In the genomic region with DNA sequence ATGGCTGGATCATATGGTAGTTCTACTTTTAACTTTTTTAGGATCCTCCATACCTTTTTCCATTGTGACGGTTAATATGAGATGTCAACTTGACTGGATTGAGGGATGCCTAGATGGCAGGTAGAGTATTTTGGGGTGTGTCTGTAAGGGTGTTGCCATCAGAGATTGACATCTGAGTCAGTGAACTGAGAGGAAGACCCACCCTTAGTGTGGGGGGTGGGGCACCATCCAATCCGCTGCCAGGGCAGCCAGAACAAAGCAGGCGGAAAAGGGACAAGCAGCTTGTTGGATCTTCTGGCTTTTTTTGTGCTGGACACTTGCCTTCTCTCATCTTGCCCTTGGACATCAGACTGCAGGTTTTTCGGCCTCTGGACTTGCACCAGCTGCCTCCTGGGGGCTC, we compare ENCODE assay signal across 23 cellular contexts.
DNase-seq lines count a peak whose midpoint lies in the region; ATAC-seq, FAIRE-seq and TF ChIP-seq lines count a peak whose summit lies in the region.
"Had no signal": no experiment of that assay in that cellular context is flagged by ENCODE, and none has a peak within 500 bp of the region (broad histone marks: within the 10 kb centered on the region; RNA-seq: fewer than 3 reads in every experiment).

No MANE protein-coding gene starts in this region.

- no peak for TF ChIP-seq POLR2A in H1 (IDR thresholded peaks at IDR 0.05; ENCODE audit: control extremely low read depth in 1 of 2, low read depth in 2 of 2, low read length in 2 of 2)

- H3K36me3 Mint-ChIP-seq in type B pancreatic cell = no peaks in the 10 kb centered on the region
- H3K36me3 Mint-ChIP-seq: CD8-positive, alpha-beta T cell had no signal

- TF ChIP-seq CTCF in OCI-LY3 (IDR thresholded peaks at IDR 0.05; ENCODE audit: low read depth, low read length) = no peak
- TF ChIP-seq CTCF in H1 (IDR thresholded peaks at IDR 0.05; ENCODE audit: control extremely low read depth in 1 of 3, insufficient read depth in 1 of 3, low read depth in 1 of 3, low read length in 3 of 3) = no peak
- no peak for TF ChIP-seq CTCF in type B pancreatic cell (conservative IDR thresholded peaks at IDR 0.05)

- H3K36me3 ChIP-seq in OCI-LY3 (replicated peaks; ENCODE audit: low read depth, low read length) = no peaks in the 10 kb centered on the region
- no peaks in the 10 kb centered on the region for H3K36me3 ChIP-seq in H1 (ENCODE audit: control insufficient read depth in 2 of 4, insufficient read depth in 4 of 4, low read length in 3 of 4)
- H3K36me3 ChIP-seq: BE2C, BLaER1 had no signal

- no peak for TF ChIP-seq RAD21 in H1 (IDR thresholded peaks at IDR 0.05 in 1 of 2, conservative IDR thresholded peaks at IDR 0.05 in 1 of 2; ENCODE audit: low read depth in 2 of 2, low read length in 2 of 2)

- POLR2A ChIA-PET in H1 (lab: Charles Lee; ENCODE audit: partially characterized antibody) = no interaction called here

- FAIRE-seq in H1 (lab: Jason Lieb, UNC) = no peak
- FAIRE-seq: A204.1, D721Med, G401.6, GM12891, GM19239 had no signal

- H3K27ac Mint-ChIP-seq in type B pancreatic cell = no peak overlapping the region
- H3K27ac Mint-ChIP-seq: CD4-positive, alpha-beta T cell; CD8-positive, alpha-beta T cell had no signal

- H3K23ac ChIP-seq in H1 (ENCODE audit: insufficient read length) = no peak overlapping the region

- H3K27me3 Mint-ChIP-seq in type B pancreatic cell = peaks cover 3% of the 10 kb centered on the region
- H3K27me3 Mint-ChIP-seq: CD4-positive, alpha-beta T cell had no signal

- no peak overlapping the region for H3K9ac ChIP-seq in OCI-LY3 (ENCODE audit: low read length)
- H3K9ac ChIP-seq in H1 (replicated peaks in 1 of 4; ENCODE audit: extremely low read depth in 1 of 4, low read depth in 3 of 4, low read length in 3 of 4) = no peak overlapping the region
- H3K9ac ChIP-seq: BLaER1 had no signal

- no peak overlapping the region; the same call in 1 of the 2 replicates for H4K8ac ChIP-seq in H1 (ENCODE audit: extremely low read depth, insufficient read depth, low read length)

- no peak overlapping the region for H2AK5ac ChIP-seq in H1 (ENCODE audit: low read depth, low read length)

- H2BK5ac ChIP-seq in H1 (ENCODE audit: low read depth, low read length) = no peak overlapping the region

- H4K91ac ChIP-seq in H1 (replicated peaks; ENCODE audit: insufficient read length, low read length) = no peak overlapping the region

- WGBS in H1 (ENCODE audit: extremely low coverage in 1 of 2, insufficient coverage in 1 of 2, insufficient read length in 1 of 2, insufficient replicate concordance in 2 of 2, low coverage in 1 of 2, low lambda C conversion rate in 2 of 2, missing lambda C conversion rate in 1 of 2), 2 experiments = 83% methylated on average over 4 of the region's 4 CpGs; no CpG with 5 or more reads in 1 of the 2 experiments

- H3K27ac ChIP-seq in OCI-LY3 (ENCODE audit: low read length) = peak overlapping the region; percentile 30; the same call in 1 of the 2 replicates
- H3K27ac ChIP-seq in H1 (ENCODE audit: low read depth, low read length) = no peak overlapping the region
- H3K27ac ChIP-seq: BLaER1, C4-2B had no signal

- H3K4me1 Mint-ChIP-seq in type B pancreatic cell (ENCODE audit: unreplicated experiment) = no peaks in the 10 kb centered on the region

- H3K27me3 ChIP-seq in OCI-LY3 (ENCODE audit: low read depth, low read length) (no peaks in the 10 kb centered on the region), H1 (replicated peaks in 1 of 4; ENCODE audit: control insufficient read depth in 3 of 4, extremely low read depth in 1 of 4, insufficient read depth in 3 of 4, low read length in 3 of 4) (no peaks in the 10 kb centered on the region)
- H3K27me3 ChIP-seq: BE2C, BLaER1 had no signal

- no peak overlapping the region for H2BK120ac ChIP-seq in H1 (replicated peaks; ENCODE audit: low read depth, low read length)

- H2AFZ ChIP-seq in OCI-LY3 (ENCODE audit: low read depth, low read length) (no peak overlapping the region), H1 (ENCODE audit: low read length) (peak overlapping the region; percentile 73; the same call in 1 of the 2 replicates)

- H3K79me2 ChIP-seq in OCI-LY3 (ENCODE audit: low read length) (no peaks in the 10 kb centered on the region), H1 (ENCODE audit: control insufficient read depth in 1 of 2, insufficient read depth in 2 of 2, low read length in 2 of 2) (no peaks in the 10 kb centered on the region)

- H2BK12ac ChIP-seq in H1 (ENCODE audit: low read depth, low read length) = no peak overlapping the region

- H2BK20ac ChIP-seq in H1 (ENCODE audit: low read length) = no peak overlapping the region

- H3K4me3 Mint-ChIP-seq in type B pancreatic cell = no peak overlapping the region
- H3K4me3 Mint-ChIP-seq: CD4-positive, alpha-beta T cell; CD8-positive, alpha-beta T cell had no signal

- H3K9me3 Mint-ChIP-seq in type B pancreatic cell = no peaks in the 10 kb centered on the region
- H3K9me3 Mint-ChIP-seq: CD4-positive, alpha-beta T cell; CD8-positive, alpha-beta T cell had no signal

- H3K4me1 ChIP-seq in OCI-LY3 (ENCODE audit: low read length) = peaks cover 49% of the 10 kb centered on the region
- peaks cover 0 to 3% (median 0%) of the 10 kb centered on the region in 4 experiments; a peak in 1 of 7 replicates for H3K4me1 ChIP-seq in H1 (replicated peaks in 1 of 4; ENCODE audit: control insufficient read depth in 3 of 4, insufficient read depth in 4 of 4, low read length in 3 of 4)
- H3K4me1 ChIP-seq: BE2C, Caco-2 had no signal

- H3K4ac ChIP-seq in H1 (replicated peaks; ENCODE audit: insufficient read length, low read depth, low read length) = no peak overlapping the region

- H3K4me3 ChIP-seq in OCI-LY3 (ENCODE audit: low read length) (no peak overlapping the region; the same call in 1 of the 2 replicates), H1 (ENCODE audit: extremely low read depth in 1 of 4, insufficient read depth in 2 of 4, low read depth in 3 of 4, low read length in 4 of 4) (no peak overlapping the region)
- H3K4me3 ChIP-seq: BLaER1 had no signal

- H3K4me2 ChIP-seq in OCI-LY3 (ENCODE audit: low read length) = peak overlapping the region; percentile 29
- no peak overlapping the region for H3K4me2 ChIP-seq in H1 (ENCODE audit: insufficient read depth in 1 of 2, low read depth in 2 of 2, low read length in 2 of 2)
- H3K4me2 ChIP-seq: BLaER1 had no signal

- ATAC-seq in left colon = no peak
- ATAC-seq: CD8-positive, alpha-beta T cell had no signal

- no peaks in the 10 kb centered on the region for H3K79me1 ChIP-seq in H1 (ENCODE audit: low read depth, low read length)

- H3K14ac ChIP-seq in H1 (ENCODE audit: insufficient read length) = no peak overlapping the region

- no peak overlapping the region for H3K56ac ChIP-seq in H1 (replicated peaks; ENCODE audit: insufficient read length, low read depth, low read length)

- H3K23me2 ChIP-seq in H1 (ENCODE audit: low read depth, low read length) = no peaks in the 10 kb centered on the region

- no peak overlapping the region for H3K18ac ChIP-seq in H1 (ENCODE audit: extremely low read depth, low read length)

- H3K9me3 ChIP-seq in OCI-LY3 (ENCODE audit: insufficient read depth, low read length) (no peaks in the 10 kb centered on the region), H1 (ENCODE audit: insufficient read depth in 2 of 2, low read depth in 1 of 2, low read length in 1 of 2) (no peaks in the 10 kb centered on the region)
- H3K9me3 ChIP-seq: BE2C, BLaER1, Caco-2 had no signal

- CTCF ChIA-PET in H1 (lab: Charles Lee; ENCODE audit: partially characterized antibody) = interaction anchor here (1.8 to 38.6 kb wide), 3 partner anchors 13 to 60 kb away, joined by 4 to 1551 read pairs (median 70); no protein-coding TSS in a partner anchor

- no peak for TF ChIP-seq EP300 in H1 (IDR thresholded peaks at IDR 0.05; ENCODE audit: borderline replicate concordance in 1 of 2, low read depth in 2 of 2, low read length in 2 of 2)

- no peak overlapping the region for H4K5ac ChIP-seq in H1 (ENCODE audit: insufficient read length, low read depth, low read length)

- no peak overlapping the region for H2BK15ac ChIP-seq in H1 (ENCODE audit: low read length)

- intact Hi-C loops in left colon (cut with DNase I, micrococcal nuclease) = no loop called here

- H4K20me1 ChIP-seq in OCI-LY3 (ENCODE audit: insufficient read depth, low read length) = no peaks in the 10 kb centered on the region
- no peaks in the 10 kb centered on the region for H4K20me1 ChIP-seq in H1 (replicated peaks in 1 of 2; ENCODE audit: control insufficient read depth in 1 of 2, insufficient read depth in 2 of 2, low read length in 2 of 2)
- H4K20me1 ChIP-seq: BLaER1 had no signal

- DNase-seq in H1 (ENCODE audit: low read depth in 1 of 2, low spot score in 2 of 2) = peak in 1 of 2 experiments; percentile 48
- peak; percentile 22 for DNase-seq in iPS-NIHi7 (ENCODE audit: extremely low spot score)
- no peak for DNase-seq in type B pancreatic cell (ENCODE audit: extremely low spot score, unreplicated experiment)
- no peak for DNase-seq in C1 segment of cervical spinal cord (lab: John Stamatoyannopoulos, UW)
- DNase-seq in T-helper 9 cell = no peak
- DNase-seq in left colon = no peak
- DNase-seq: 8988T; ACHN; BE2C; Caco-2; Calu3; CD4-positive, alpha-beta T cell; CD8-positive, alpha-beta T cell; DMS79 treated with DMSO at 0.1 percent for 48 hours; GF-D8 had no signal

TF ChIP-seq in H1, 55 proteins besides CTCF, POLR2A, EP300 and RAD21 (continues in another document):
- no peak for TF ChIP-seq RFX5 (IDR thresholded peaks at IDR 0.05; ENCODE audit: borderline replicate concordance, low read depth, low read length)
- TF ChIP-seq TCF12 (IDR thresholded peaks at IDR 0.05; ENCODE audit: low read depth, low read length) = no peak
- no peak for TF ChIP-seq NRF1 (IDR thresholded peaks at IDR 0.05; ENCODE audit: low read depth, low read length)
- no peak for TF ChIP-seq HDAC6 (IDR thresholded peaks at IDR 0.05; ENCODE audit: low read depth, low read length)
- no peak for TF ChIP-seq SUZ12 (IDR thresholded peaks at IDR 0.05; ENCODE audit: low read length)
- TF ChIP-seq ATF2 (IDR thresholded peaks at IDR 0.05; ENCODE audit: low read length) = no peak
- TF ChIP-seq SAP30 (IDR thresholded peaks at IDR 0.05; ENCODE audit: insufficient read depth, insufficient replicate concordance, low read length) = no peak
- no peak for TF ChIP-seq ZNF274 (IDR thresholded peaks at IDR 0.05; ENCODE audit: borderline replicate concordance, extremely low read depth, low read length)
- no peak for TF ChIP-seq KDM1A (IDR thresholded peaks at IDR 0.05; ENCODE audit: borderline replicate concordance, low read length)
